8 cellular contexts compared by ENCODE assay signal in genomic region chr1:155277070-155277895, GRCh38. TPM values are rescaled to one million over a fixed set of nuclear protein-coding genes. Genes with fewer than 3 reads are reported as not detected.
DNase-seq lines count a peak whose midpoint lies in the region; TF ChIP-seq lines count a peak whose summit lies in the region.

HCN3 (plus strand) TSS chr1:155277463; CDS start chr1:155277591, 128 bp downstream.

- H3K27ac ChIP-seq in SJSA1: no peak within 1 kb of the TSS
- peak within 1 kb of the TSS; percentile 67 for H3K27ac ChIP-seq in substantia nigra (ENCODE audit: low read depth, low read length, poor library complexity, severe bottlenecking)

- peaks cover 38% of the 10 kb centered on the region for H3K4me1 Mint-ChIP-seq in HFFc6 (ENCODE audit: low read depth)

- no peaks in the 10 kb centered on the region for H3K27me3 ChIP-seq in SJSA1 (replicated peaks)

- H3K9me3 ChIP-seq in SJSA1 (replicated peaks): no peaks in the 10 kb centered on the region

- H3K9me3 Mint-ChIP-seq in HFFc6: no peaks in the 10 kb centered on the region

- H3K4me3 Mint-ChIP-seq in HFFc6: peak within 1 kb of the TSS; percentile 81

- no peaks in the 10 kb centered on the region; the same call in 1 of the 2 replicates for H3K27me3 Mint-ChIP-seq in HFFc6 (ENCODE audit: insufficient read depth)

- peaks cover 5% of the 10 kb centered on the region; the same call in 1 of the 2 replicates for H3K36me3 Mint-ChIP-seq in HFFc6 (ENCODE audit: low read depth)

- H3K4me1 ChIP-seq in SJSA1 (replicated peaks): peaks cover 34% of the 10 kb centered on the region

- TF ChIP-seq CTCF in HFFc6 (IDR thresholded peaks at IDR 0.05): peak; percentile 90

- no peak within 1 kb of the TSS for H3K27ac Mint-ChIP-seq in HFFc6

- peak within 1 kb of the TSS; percentile 60 for H3K4me3 ChIP-seq in SJSA1

- DNase-seq in GDM1 (lab: John Stamatoyannopoulos, UW): peak; percentile 90
- peak; percentile 92 for DNase-seq in HFFc6
- DNase-seq in NAMALWA (ENCODE audit: low spot score): peak; percentile 98
- peak; percentile 94 to 98 for DNase-seq in SJSA1 (ENCODE audit: low read depth in 1 of 2, low spot score in 2 of 2)
- peak; percentile 95 for DNase-seq in activated naive CD4-positive, alpha-beta T cell treated with Interleukin-2 at 50 U/mL for 16 hours
- DNase-seq in germinal center (ENCODE audit: low spot score): peak; percentile 96
- DNase-seq in non-pigmented ciliary epithelial cell (ENCODE audit: low read depth): peak; percentile 68
- DNase-seq in substantia nigra (lab: John Stamatoyannopoulos, UW): peak; percentile 56 to 98 (median 94)

- H3K36me3 ChIP-seq in SJSA1: peaks cover 7% of the 10 kb centered on the region

RNA-seq across cellular contexts. Expression of gene HCN3, which starts in this region (rescaled TPM):
- total RNA-seq in HFFc6 (2021; fragmentation: NEBNext Ultra II Directional; extraction: Animal tissue kit (Norgen Biotek cat#: 25700)): 1 to 10 TPM; 1.3 to 1.6 (median 1.5) TPM
- total RNA-seq in SJSA1 (2014; rRNA removed; shearing (Covaris generic)): 0.97 and 2.5 TPM in 2 replicates
